Comparison of ENCODE assay signal across 8 cellular contexts in genomic region chr9:112332674-112332976, GRCh38. TPM values are rescaled to one million over a fixed set of nuclear protein-coding genes. Genes with fewer than 3 reads are reported as not detected.
DNase-seq lines count a peak whose midpoint lies in the region; ATAC-seq, FAIRE-seq and TF ChIP-seq lines count a peak whose summit lies in the region.

No MANE protein-coding gene starts in this region.

- H3K4me1 Mint-ChIP-seq in stimulated activated naive CD8-positive, alpha-beta T cell treated with anti-CD3 and anti-CD28 coated beads, Interleukin-15, Interleukin-2, amounts not matched to agents 100 ng/mL and 50 ng/mL, for 24 hours (ENCODE audit: low read depth): peaks cover 50% of the 10 kb centered on the region

- TF ChIP-seq CTCF in body of pancreas (IDR thresholded peaks at IDR 0.05): no peak

- H3K18ac ChIP-seq in mesendoderm (ENCODE audit: low read length): peak overlapping the region; percentile 85

- H3K4me3 ChIP-seq in body of pancreas (peak overlapping the region; percentile 85 to 98), mesendoderm (ENCODE audit: low read length) (peak overlapping the region; percentile 89)

- H3K9me3 ChIP-seq in body of pancreas: no peaks in the 10 kb centered on the region

- no peak for DNase-seq in stimulated activated naive CD8-positive, alpha-beta T cell treated with anti-CD3 and anti-CD28 coated beads, Interleukin-15, Interleukin-2, amounts not matched to agents 100 U/mL and 50 U/mL, for 24 hours
- DNase-seq in body of pancreas (no peak), mesendoderm (no peak), urothelium cell line (ENCODE audit: low spot score) (no peak), EL (no peak), NCI-H82 treated with DMSO at 0.1 percent for 48 hours (lab: John Stamatoyannopoulos, UW; ENCODE audit: unreplicated experiment) (no peak)

- no peaks in the 10 kb centered on the region for H3K27me3 Mint-ChIP-seq in stimulated activated naive CD8-positive, alpha-beta T cell treated with anti-CD3 and anti-CD28 coated beads, Interleukin-15, Interleukin-2, amounts not matched to agents 100 ng/mL and 50 ng/mL, for 24 hours

- no peak overlapping the region for H2AK5ac ChIP-seq in mesendoderm (ENCODE audit: low read length)

- H3K4ac ChIP-seq in mesendoderm (ENCODE audit: low read depth, low read length): peak overlapping the region; percentile 57

- no peak overlapping the region for H4K8ac ChIP-seq in mesendoderm (ENCODE audit: low read depth, low read length)

- FAIRE-seq in urothelium cell line (lab: Jason Lieb, UNC): no peak

- no peak for ATAC-seq in stimulated activated naive CD8-positive, alpha-beta T cell treated with anti-CD3 and anti-CD28 coated beads, Interleukin-15, Interleukin-2, amounts not matched to agents 100 U/mL and 50 U/mL, for 24 hours
- ATAC-seq in body of pancreas (no peak), HG02763 (IDR thresholded peaks at IDR 0.05; ENCODE audit: unreplicated experiment) (no peak)

- H3K4me2 ChIP-seq in mesendoderm (ENCODE audit: low read length): peak overlapping the region; percentile 24

- peak overlapping the region; percentile 95 for H3K9ac ChIP-seq in mesendoderm (ENCODE audit: low read length)

- H3K36me3 Mint-ChIP-seq in stimulated activated naive CD8-positive, alpha-beta T cell treated with anti-CD3 and anti-CD28 coated beads, Interleukin-15, Interleukin-2, amounts not matched to agents 100 ng/mL and 50 ng/mL, for 24 hours (ENCODE audit: low read depth): no peaks in the 10 kb centered on the region

- peaks cover 32% of the 10 kb centered on the region for H3K79me2 ChIP-seq in mesendoderm (ENCODE audit: control insufficient read depth, insufficient read depth, low read length)

- H3K27ac ChIP-seq in body of pancreas: peak overlapping the region; percentile 95 to 100 (median 98)
- peak overlapping the region; percentile 100 for H3K27ac ChIP-seq in mesendoderm (ENCODE audit: low read depth, low read length)

- H3K27me3 ChIP-seq in body of pancreas (no peaks in the 10 kb centered on the region), mesendoderm (ENCODE audit: insufficient read depth, low read length, poor library complexity) (no peaks in the 10 kb centered on the region)

- peak overlapping the region; percentile 33 for H2BK5ac ChIP-seq in mesendoderm (ENCODE audit: low read length)

- peak overlapping the region; percentile 98 for H3K56ac ChIP-seq in mesendoderm (ENCODE audit: low read length)

- H2BK15ac ChIP-seq in mesendoderm (replicated peaks; ENCODE audit: low read depth): no peak overlapping the region

- TF ChIP-seq POLR2A in body of pancreas (IDR thresholded peaks at IDR 0.05): no peak

- H3K79me1 ChIP-seq in mesendoderm (ENCODE audit: low read length): no peaks in the 10 kb centered on the region

- 0% methylated on average over 12 to 19 of the region's 19 CpGs for WGBS in body of pancreas, 2 donors
- WGBS in mesendoderm (ENCODE audit: extremely low coverage, insufficient coverage, low lambda C conversion rate): no CpG with 5 or more reads among the region's 19 CpGs

- intact Hi-C loops in body of pancreas (cut with DNase I): no loop called here

- H3K27ac Mint-ChIP-seq in stimulated activated naive CD8-positive, alpha-beta T cell treated with anti-CD3 and anti-CD28 coated beads, Interleukin-15, Interleukin-2, amounts not matched to agents 100 ng/mL and 50 ng/mL, for 24 hours: peak overlapping the region; percentile 90

- no peaks in the 10 kb centered on the region for H3K9me3 Mint-ChIP-seq in stimulated activated naive CD8-positive, alpha-beta T cell treated with anti-CD3 and anti-CD28 coated beads, Interleukin-15, Interleukin-2, amounts not matched to agents 100 ng/mL and 50 ng/mL, for 24 hours

- H3K4me1 ChIP-seq in body of pancreas (peaks cover 32% of the 10 kb centered on the region), mesendoderm (ENCODE audit: control insufficient read depth, low read depth, low read length) (no peaks in the 10 kb centered on the region)

- H2BK120ac ChIP-seq in mesendoderm (ENCODE audit: low read depth, low read length): no peak overlapping the region

- H3K4me3 Mint-ChIP-seq in stimulated activated naive CD8-positive, alpha-beta T cell treated with anti-CD3 and anti-CD28 coated beads, Interleukin-15, Interleukin-2, amounts not matched to agents 100 ng/mL and 50 ng/mL, for 24 hours: peak overlapping the region; percentile 96

- H3K23ac ChIP-seq in mesendoderm (ENCODE audit: low read length): no peak overlapping the region

- no peak overlapping the region for H4K5ac ChIP-seq in mesendoderm (ENCODE audit: low read length)

- no peaks in the 10 kb centered on the region for H3K36me3 ChIP-seq in body of pancreas (replicated peaks in 1 of 2; ENCODE audit: insufficient read depth in 1 of 2, low read depth in 2 of 2)
- H3K36me3 ChIP-seq in mesendoderm (ENCODE audit: control insufficient read depth, insufficient read depth, low read length): no peaks in the 10 kb centered on the region

RNA-seq across cellular contexts. Expression of gene PTBP3, which starts 0.8 kb away (rescaled TPM):
- total RNA-seq in body of pancreas: 100 to 1,000 TPM in 1 of 2 donors, 10 to 100 TPM in 1; 30.4 to 122 TPM
- polyA plus RNA-seq in mesendoderm (2013, experiment 1 of 2): 73.2 TPM
- 73.4 TPM for polyA plus RNA-seq in mesendoderm (2013, experiment 2 of 2)

RNA-seq across cellular contexts. Expression of gene HSDL2, which starts 47.3 kb away (rescaled TPM):
- 10 to 100 TPM; 20.5 to 22.7 TPM for total RNA-seq in body of pancreas
- polyA plus RNA-seq in mesendoderm (2013, experiment 1 of 2): 11.8 TPM
- 12.6 TPM for polyA plus RNA-seq in mesendoderm (2013, experiment 2 of 2)
